Comparison of ENCODE assay signal across 20 cellular contexts in the genomic region with DNA sequence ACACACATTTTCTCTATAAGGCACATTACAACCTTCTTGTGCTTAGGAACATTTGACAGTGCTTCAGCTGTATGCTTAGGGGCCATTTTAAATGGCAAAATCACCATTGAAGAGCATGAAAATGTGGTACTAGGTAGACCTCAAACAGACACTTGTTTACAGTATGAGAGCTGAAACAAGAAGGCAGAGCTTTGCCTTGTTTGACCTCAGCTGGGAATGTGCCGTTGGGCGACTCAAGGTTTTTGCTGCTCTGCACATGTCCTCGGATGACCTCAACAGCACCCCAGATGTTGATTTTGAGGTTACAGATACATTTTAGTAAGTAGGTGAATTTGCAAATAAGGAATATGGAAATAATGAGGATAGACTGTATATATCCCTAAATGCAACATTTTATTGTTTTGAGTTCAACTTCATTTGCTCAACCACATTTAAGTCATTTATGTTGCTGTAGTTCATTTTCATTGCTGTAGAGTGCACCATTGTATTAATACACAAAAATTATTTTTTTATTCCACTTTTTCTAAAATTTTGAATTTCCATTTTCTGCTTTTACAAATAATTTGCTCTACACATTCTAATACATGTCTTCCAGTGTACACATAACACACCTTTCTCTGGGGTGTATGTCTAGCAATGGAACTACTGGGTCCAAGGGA.
DNase-seq lines count a peak whose midpoint lies in the region; ATAC-seq, FAIRE-seq and TF ChIP-seq lines count a peak whose summit lies in the region.
"Had no signal": no experiment of that assay in that cellular context is flagged by ENCODE, and none has a peak within 500 bp of the region (broad histone marks: within the 10 kb centered on the region; RNA-seq: fewer than 3 reads in every experiment).

No MANE protein-coding gene starts in this region.

- H3K27me3 ChIP-seq in HepG2 (ENCODE audit: control insufficient read depth in 1 of 2, insufficient read depth in 2 of 2, low read length in 2 of 2) (no peaks in the 10 kb centered on the region), right lobe of liver (no peaks in the 10 kb centered on the region), PC-3 (ENCODE audit: low read length) (no peaks in the 10 kb centered on the region)
- H3K27me3 ChIP-seq: ascending aorta had no signal

- DNase-seq in HepG2 (ENCODE audit: low spot score) (peak; percentile 23), right lobe of liver (no peak), PC-3 (no peak), epithelial cell of prostate (ENCODE audit: low read depth, low spot score) (no peak), HEK293T (ENCODE audit: extremely low spot score) (no peak), endothelial cell (ENCODE audit: low spot score) (no peak)
- DNase-seq: activated naive CD4-positive, alpha-beta T cell treated with anti-CD3 and anti-CD28 coated beads, Interleukin-2, amount 10 ng/mL, durations not matched to agents 7 days and 5 days; CD4-positive, alpha-beta T cell; cerebellar nuclear complex; effector memory CD4-positive, alpha-beta T cell; natural killer cell; NCI-H1105 treated with DMSO at 0.1 percent for 48 hours; NCI-H2107; NCI-H510A had no signal

- in situ Hi-C loops in HepG2 (cut with HindIII; ENCODE audit: extremely low pct_ligation_motif_present, low pct_unique_long_range_greater_than_20kb) = no loop called here

- H3K4me1 ChIP-seq in HepG2 (ENCODE audit: insufficient read depth, low read length) (peaks cover 53% of the 10 kb centered on the region), right lobe of liver (peaks cover 0 to 24% (median 4%) of the 10 kb centered on the region in 4 donors), PC-3 (ENCODE audit: insufficient read depth, low read length) (no peaks in the 10 kb centered on the region; the same call in 1 of the 2 replicates)
- H3K4me1 ChIP-seq: ascending aorta had no signal

- H3K27ac ChIP-seq in HepG2 (ENCODE audit: extremely low read length, insufficient read depth, low read length) (peak overlapping the region; percentile 58), right lobe of liver (no peak overlapping the region), PC-3 (ENCODE audit: low read length) (no peak overlapping the region), epithelial cell of prostate (peak overlapping the region; percentile 1)
- H3K27ac ChIP-seq: ascending aorta had no signal

- H3K27ac Mint-ChIP-seq in endothelial cell (ENCODE audit: unreplicated experiment) = no peak overlapping the region
- H3K27ac Mint-ChIP-seq: activated naive CD4-positive, alpha-beta T cell treated with anti-CD3 and anti-CD28 coated beads, Interleukin-2, amount 10 ng/mL, durations not matched to agents 7 days and 5 days; CD4-positive, alpha-beta T cell had no signal

- CTCF ChIA-PET in HepG2 (lab: Yijun Ruan, JAX; ENCODE audit: low intra/inter-chr PET ratio, low total read pairs) = no interaction called here
- CTCF ChIA-PET in PC-3 (lab: Charles Lee) = no interaction called here
- CTCF ChIA-PET in HEK293T (lab: Yijun Ruan, JAX) = no interaction called here

- WGBS in HepG2 (ENCODE audit: low lambda C conversion rate) = 73% methylated on average over 3 of the region's 3 CpGs
- WGBS in right lobe of liver (ENCODE audit: insufficient coverage, low coverage, low lambda C conversion rate, missing lambda C conversion rate) = 57% methylated on average over 3 of the region's 3 CpGs

- POLR2A ChIA-PET in HepG2 (lab: Yijun Ruan, JAX) (no interaction called here), PC-3 (lab: Charles Lee; ENCODE audit: unreplicated experiment) (no interaction called here), HEK293T (lab: Yijun Ruan, JAX) (no interaction called here)

- no peaks in the 10 kb centered on the region for H3K9me3 Mint-ChIP-seq in endothelial cell (ENCODE audit: unreplicated experiment)
- H3K9me3 Mint-ChIP-seq: natural killer cell had no signal

- no TSS peak for BruUV-seq in HepG2 (replicated peaks; lab: Mats Ljungman, UMichigan)
- no TSS peak for BruUV-seq in PC-3 (replicated peaks; lab: Mats Ljungman, UMichigan)

- H3K27me3 Mint-ChIP-seq in endothelial cell (ENCODE audit: unreplicated experiment) = peaks cover 2% of the 10 kb centered on the region
- H3K27me3 Mint-ChIP-seq: activated naive CD4-positive, alpha-beta T cell treated with anti-CD3 and anti-CD28 coated beads, Interleukin-2, amount 10 ng/mL, durations not matched to agents 7 days and 5 days; CD4-positive, alpha-beta T cell had no signal

- no peak overlapping the region for H3K9ac ChIP-seq in HepG2 (ENCODE audit: insufficient read depth, low read depth, low read length)
- no peak overlapping the region for H3K9ac ChIP-seq in PC-3 (ENCODE audit: low read length)

- intact Hi-C loops in HepG2 (cut with micrococcal nuclease; ENCODE audit: unreplicated experiment) (no loop called here), right lobe of liver (cut with DNase I) (no loop called here), PC-3 (cut with micrococcal nuclease) (loop anchor here (5.0 kb wide), 2 partner anchors 116 to 206 kb away; a partner anchor contains a TSS)

- H3K9me3 ChIP-seq in HepG2 (ENCODE audit: low read length) (peaks cover 12% of the 10 kb centered on the region; the same call in 1 of the 2 replicates), right lobe of liver (no peaks in the 10 kb centered on the region), PC-3 (ENCODE audit: low read length) (no peaks in the 10 kb centered on the region)
- H3K9me3 ChIP-seq: ascending aorta had no signal

- TF ChIP-seq POLR2A in HepG2 (IDR thresholded peaks at IDR 0.05; ENCODE audit: insufficient read depth in 1 of 2, low read depth in 2 of 2, low read length in 2 of 2) (no peak), right lobe of liver (IDR thresholded peaks at IDR 0.05) (no peak)

- H2AFZ ChIP-seq in HepG2 (ENCODE audit: low read length) (no peak overlapping the region), PC-3 (ENCODE audit: low read length) (no peak overlapping the region)

- FAIRE-seq in HepG2 (lab: Jason Lieb, UNC) = no peak
- FAIRE-seq: HTR-8/SVneo, TTC549 had no signal

- H3K79me2 ChIP-seq in HepG2 (ENCODE audit: insufficient read depth, low read length) (no peaks in the 10 kb centered on the region), PC-3 (ENCODE audit: low read length) (no peaks in the 10 kb centered on the region)

- H3K4me2 ChIP-seq in HepG2 (ENCODE audit: low read depth, low read length) (no peak overlapping the region), PC-3 (ENCODE audit: low read length) (no peak overlapping the region)

- no peaks in the 10 kb centered on the region for H3F3A ChIP-seq in PC-3 (ENCODE audit: low read length, unreplicated experiment)

- H3K4me3 ChIP-seq in HepG2 (replicated peaks in 1 of 3; ENCODE audit: insufficient read depth in 1 of 3, low read depth in 2 of 3, low read length in 3 of 3) (no peak overlapping the region), right lobe of liver (no peak overlapping the region), PC-3 (ENCODE audit: low read length) (no peak overlapping the region)
- H3K4me3 ChIP-seq: ascending aorta had no signal

- H3K36me3 ChIP-seq in HepG2 (replicated peaks in 1 of 2; ENCODE audit: control insufficient read depth in 1 of 2, insufficient read depth in 2 of 2, low read length in 2 of 2) (no peaks in the 10 kb centered on the region), right lobe of liver (no peaks in the 10 kb centered on the region), PC-3 (ENCODE audit: low read depth, low read length) (no peaks in the 10 kb centered on the region)
- H3K36me3 ChIP-seq: ascending aorta had no signal

- H3K9me2 ChIP-seq in PC-3 (replicated peaks; ENCODE audit: low read length) = no peaks in the 10 kb centered on the region

- H4K20me1 ChIP-seq in HepG2 (ENCODE audit: insufficient read depth, low read length) (no peaks in the 10 kb centered on the region), PC-3 (ENCODE audit: low read length) (no peaks in the 10 kb centered on the region)

- H3K4me1 Mint-ChIP-seq in endothelial cell (ENCODE audit: unreplicated experiment) = peaks cover 27% of the 10 kb centered on the region

- no peak for TF ChIP-seq CTCF in HepG2 (CRISPR knock-in tag; IDR thresholded peaks at IDR 0.05)
- TF ChIP-seq CTCF in right lobe of liver (IDR thresholded peaks at IDR 0.05) = no peak
- TF ChIP-seq CTCF in PC-3 (conservative IDR thresholded peaks at IDR 0.05; ENCODE audit: low read depth, low read length) = peak; percentile 37; the same call in 1 of the 2 replicates
- no peak for TF ChIP-seq CTCF in endothelial cell (IDR thresholded peaks at IDR 0.05; ENCODE audit: unreplicated experiment)

- TF ChIP-seq EP300 in HepG2 (IDR thresholded peaks at IDR 0.05; ENCODE audit: low read depth in 2 of 2, low read length in 2 of 2) (no peak), HepG2 (CRISPR knock-in tag; IDR thresholded peaks at IDR 0.05; ENCODE audit: borderline replicate concordance) (no peak)

- H3K4me3 Mint-ChIP-seq in endothelial cell (ENCODE audit: unreplicated experiment) = no peak overlapping the region
- H3K4me3 Mint-ChIP-seq: activated naive CD4-positive, alpha-beta T cell treated with anti-CD3 and anti-CD28 coated beads, Interleukin-2, amount 10 ng/mL, durations not matched to agents 7 days and 5 days; CD4-positive, alpha-beta T cell; natural killer cell had no signal

- ATAC-seq in HepG2 (peak; percentile 32; the same call in 2 of the 3 replicates), right lobe of liver (no peak), PC-3 (no peak), HG02798 (IDR thresholded peaks at IDR 0.05; ENCODE audit: poor library complexity, unreplicated experiment) (no peak), HG02610 (IDR thresholded peaks at IDR 0.05; ENCODE audit: unreplicated experiment) (no peak)
- ATAC-seq: sciatic nerve had no signal

- no peak for TF ChIP-seq RAD21 in HepG2 (CRISPR knock-in tag; IDR thresholded peaks at IDR 0.05)

- peaks cover 11% of the 10 kb centered on the region for H3K36me3 Mint-ChIP-seq in endothelial cell (ENCODE audit: low read depth, unreplicated experiment)
- H3K36me3 Mint-ChIP-seq: natural killer cell had no signal

TF ChIP-seq in HepG2, 621 proteins besides CTCF, POLR2A, EP300 and RAD21 (continues in another document):
- TF ChIP-seq ZNF788 (CRISPR knock-in tag; IDR thresholded peaks at IDR 0.05; ENCODE audit: borderline replicate concordance) = no peak
- TF ChIP-seq RARA (CRISPR knock-in tag; IDR thresholded peaks at IDR 0.05) = peak; percentile 38; the same call in 1 of the 2 replicates

TF ChIP-seq in HEK293T, 16 proteins besides CTCF, POLR2A, EP300 and RAD21 (continues in another document):
- TF ChIP-seq LEF1 (IDR thresholded peaks at IDR 0.05; ENCODE audit: borderline replicate concordance) (no peak), SP1 (IDR thresholded peaks at IDR 0.05) (no peak), BHLHE40 (IDR thresholded peaks at IDR 0.05; ENCODE audit: borderline replicate concordance) (no peak), NFRKB (IDR thresholded peaks at IDR 0.05) (no peak), FOXK2 (IDR thresholded peaks at IDR 0.05) (no peak), ELF4 (IDR thresholded peaks at IDR 0.05) (no peak), FOXA1 (IDR thresholded peaks at IDR 0.05) (no peak), FOXM1 (IDR thresholded peaks at IDR 0.05; ENCODE audit: borderline replicate concordance) (no peak), SUZ12 (IDR thresholded peaks at IDR 0.05) (no peak), ZNF384 (IDR thresholded peaks at IDR 0.05) (no peak)

Comparison
In these comparisons a context has a peak if more than half of its experiments do, and no peak if none do; other contexts are left out.
1. H3K27ac ChIP-seq: peak in HepG2 (single experiment) and epithelial cell of prostate (single experiment); none in right lobe of liver (0 of 3) and PC-3 (single experiment).